ENCODE assay signal across 8 cellular contexts in the genomic region with DNA sequence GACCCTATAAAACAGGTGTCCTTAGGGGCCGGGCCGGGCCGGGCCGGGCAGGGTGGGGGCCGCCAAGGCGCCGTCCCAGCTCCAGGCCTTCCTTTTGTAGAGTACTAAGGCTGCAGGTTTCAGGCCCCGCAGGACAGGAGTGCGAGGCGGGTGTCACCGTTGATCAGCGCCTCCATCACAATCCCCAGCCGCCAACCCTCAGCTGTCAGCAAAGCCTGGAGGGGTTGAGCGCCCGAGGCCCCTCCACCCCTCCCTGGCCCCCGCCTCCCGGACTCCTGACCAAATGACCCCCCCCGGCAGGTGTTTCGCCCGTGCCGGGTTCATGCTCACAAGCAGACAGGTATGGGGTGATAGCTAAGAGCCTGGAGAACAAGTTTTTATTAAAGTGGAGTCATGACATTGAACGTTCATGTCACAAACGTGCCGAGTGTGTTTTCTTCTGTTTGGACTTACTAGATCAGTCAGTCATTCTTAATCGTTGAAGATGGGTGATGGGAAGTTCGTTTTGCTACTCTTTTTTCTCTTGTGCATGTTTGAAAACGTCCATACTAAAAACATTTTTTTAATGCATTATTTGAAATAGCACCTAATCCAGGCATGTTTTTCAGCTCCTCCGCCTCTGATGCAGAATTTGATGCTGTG. TPM values are rescaled to one million over a fixed set of nuclear protein-coding genes. Genes with fewer than 3 reads are reported as not detected.
DNase-seq lines count a peak whose midpoint lies in the region; ATAC-seq and TF ChIP-seq lines count a peak whose summit lies in the region.

No MANE protein-coding gene starts in this region.

- no peaks in the 10 kb centered on the region for H3K9me3 Mint-ChIP-seq in activated naive CD4-positive, alpha-beta T cell treated with anti-CD3 and anti-CD28 coated beads, Interleukin-2, amount 50 U/mL, for 72 hours

- peak overlapping the region; percentile 3 to 85 for H3K27ac Mint-ChIP-seq in activated naive CD4-positive, alpha-beta T cell treated with anti-CD3 and anti-CD28 coated beads, Interleukin-2, amount 50 U/mL, for 72 hours

- ATAC-seq in GM19023 (IDR thresholded peaks at IDR 0.05; ENCODE audit: unreplicated experiment) (peak; percentile 23), left ventricle myocardium superior (peak; percentile 48)
- peak; percentile 21 to 33 for ATAC-seq in activated naive CD4-positive, alpha-beta T cell treated with anti-CD3 and anti-CD28 coated beads, Interleukin-2, amount 50 U/mL, for 72 hours

- H3K4me3 ChIP-seq in retinal pigment epithelial cell (ENCODE audit: low read length), result peak overlapping the region; percentile 69

- intact Hi-C loops in left ventricle myocardium superior (cut with micrococcal nuclease), result no loop called here

- H3K36me3 Mint-ChIP-seq in activated naive CD4-positive, alpha-beta T cell treated with anti-CD3 and anti-CD28 coated beads, Interleukin-2, amount 50 U/mL, for 72 hours, result peaks cover 0 to 15% of the 10 kb centered on the region in 2 donors

- DNase-seq in AG20443 (ENCODE audit: low spot score) (peak; percentile 46), HuH-7 (ENCODE audit: low spot score) (peak; percentile 34), left ventricle myocardium superior (no peak), retinal pigment epithelial cell (ENCODE audit: low read depth) (no peak), NCI-H187 treated with DMSO at 0.1 percent for 48 hours (lab: John Stamatoyannopoulos, UW) (no peak), GM19240 (ENCODE audit: insufficient read length, low spot score) (no peak)
- no peak for DNase-seq in activated naive CD4-positive, alpha-beta T cell treated with anti-CD3 and anti-CD28 coated beads, Interleukin-2, amount 50 U/mL, for 72 hours (ENCODE audit: low spot score in 2 of 2)

- no peak for TF ChIP-seq CTCF in retinal pigment epithelial cell (conservative IDR thresholded peaks at IDR 0.05; ENCODE audit: low read depth, low read length)

RNA-seq across cellular contexts. Expression of gene ARL2BP, which starts 0.5 kb away (rescaled TPM):
- 10 to 100 TPM; 14.7 to 20.7 TPM for total RNA-seq in activated naive CD4-positive, alpha-beta T cell treated with anti-CD3 and anti-CD28 coated beads, Interleukin-2, amount 50 U/mL, for 72 hours
- total RNA-seq in left ventricle myocardium superior, result 60.3 TPM

RNA-seq across cellular contexts. Expression of gene PLLP, which starts 38.9 kb away (rescaled TPM):
- under 1 TPM; 0.35 to 0.43 TPM for total RNA-seq in activated naive CD4-positive, alpha-beta T cell treated with anti-CD3 and anti-CD28 coated beads, Interleukin-2, amount 50 U/mL, for 72 hours
- 3.1 TPM for total RNA-seq in left ventricle myocardium superior

RNA-seq across cellular contexts. Expression of gene RSPRY1, which starts 59.5 kb away (rescaled TPM):
- total RNA-seq in activated naive CD4-positive, alpha-beta T cell treated with anti-CD3 and anti-CD28 coated beads, Interleukin-2, amount 50 U/mL, for 72 hours, result 10 to 100 TPM; 37.2 to 38.6 TPM
- 20.3 TPM for total RNA-seq in left ventricle myocardium superior

RNA-seq across cellular contexts. Expression of gene PSME3IP1, which starts 59.8 kb away (rescaled TPM):
- 100 to 1,000 TPM; 113 to 115 TPM for total RNA-seq in activated naive CD4-positive, alpha-beta T cell treated with anti-CD3 and anti-CD28 coated beads, Interleukin-2, amount 50 U/mL, for 72 hours
- 59.0 TPM for total RNA-seq in left ventricle myocardium superior

Comparison
In these comparisons a context has a peak if more than half of its experiments do, and no peak if none do; other contexts are left out.
1. DNase-seq: peak in AG20443 (single experiment) and HuH-7 (single experiment); none in activated naive CD4-positive, alpha-beta T cell treated with anti-CD3 and anti-CD28 coated beads, Interleukin-2, amount 50 U/mL, for 72 hours (0 of 2), left ventricle myocardium superior (single experiment), retinal pigment epithelial cell (single experiment), NCI-H187 treated with DMSO at 0.1 percent for 48 hours (single experiment) and GM19240 (single experiment).
2. Peak in every context shown above with its lines, with median percentiles within 50 percentile points of each other: ATAC-seq.